12 cellular contexts compared by ENCODE assay signal in the genomic region with DNA sequence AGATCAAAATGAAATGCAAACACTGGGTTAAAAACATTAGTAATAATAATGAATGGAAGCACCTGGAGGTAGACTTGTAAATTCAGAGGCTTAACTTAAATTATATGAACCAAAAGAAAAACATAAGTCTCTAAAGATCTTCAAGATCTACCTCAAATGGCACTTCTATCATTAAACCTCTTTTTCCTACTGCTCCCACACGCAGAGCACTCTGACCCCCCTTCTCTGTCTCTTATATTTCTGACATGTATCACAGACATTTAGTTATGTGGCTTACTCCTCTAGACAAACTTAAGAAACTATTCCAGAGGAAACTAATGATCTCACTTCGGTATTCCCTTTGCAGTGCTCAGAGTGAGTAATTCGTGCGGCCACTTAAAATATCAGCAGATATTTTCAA. TPM values are rescaled to one million over a fixed set of nuclear protein-coding genes. Genes with fewer than 3 reads are reported as not detected.
DNase-seq lines count a peak whose midpoint lies in the region; ATAC-seq and TF ChIP-seq lines count a peak whose summit lies in the region.
"Had no signal": no experiment of that assay in that cellular context is flagged by ENCODE, and none has a peak within 500 bp of the region (broad histone marks: within the 10 kb centered on the region; RNA-seq: fewer than 3 reads in every experiment).

No MANE protein-coding gene starts in this region.

- no peak for ATAC-seq in CD4-positive, alpha-beta T cell (ENCODE audit: poor library complexity)
- no peak for ATAC-seq in activated CD8-positive, alpha-beta T cell treated with anti-CD3 and anti-CD28 coated beads for 36 hours
- ATAC-seq in naive B cell (ENCODE audit: low read depth in 2 of 2) (no peak), HG02938 (IDR thresholded peaks at IDR 0.05; ENCODE audit: unreplicated experiment) (no peak), HG02840 (IDR thresholded peaks at IDR 0.05; ENCODE audit: low FRiP score, unreplicated experiment) (no peak)
- ATAC-seq: left ventricle myocardium superior, pancreas had no signal

- no peaks in the 10 kb centered on the region for H3K27me3 ChIP-seq in CD4-positive, alpha-beta T cell (ENCODE audit: control insufficient read depth, insufficient read depth, low read length)
- H3K27me3 ChIP-seq in GM23248 (replicated peaks; ENCODE audit: insufficient read depth), result no peaks in the 10 kb centered on the region
- no peaks in the 10 kb centered on the region for H3K27me3 ChIP-seq in uterus
- H3K27me3 ChIP-seq: pancreas, stomach had no signal

- H3K4me1 Mint-ChIP-seq in CD4-positive, alpha-beta T cell (ENCODE audit: low read depth), result peaks cover 44% of the 10 kb centered on the region
- peaks cover 32% of the 10 kb centered on the region for H3K4me1 Mint-ChIP-seq in activated CD8-positive, alpha-beta T cell treated with anti-CD3 and anti-CD28 coated beads for 36 hours (ENCODE audit: low read depth)
- peaks cover 16 to 39% (median 28%) of the 10 kb centered on the region in 3 donors for H3K4me1 Mint-ChIP-seq in naive B cell

- H3F3A ChIP-seq in GM23248 (ENCODE audit: insufficient read depth), result peaks cover 4% of the 10 kb centered on the region; the same call in 1 of the 2 replicates

- no peaks in the 10 kb centered on the region for H4K20me1 ChIP-seq in GM23248 (ENCODE audit: insufficient read depth)

- peaks cover 14% of the 10 kb centered on the region for H3K36me3 Mint-ChIP-seq in CD4-positive, alpha-beta T cell (ENCODE audit: low read depth)
- peaks cover 2% of the 10 kb centered on the region for H3K36me3 Mint-ChIP-seq in activated CD8-positive, alpha-beta T cell treated with anti-CD3 and anti-CD28 coated beads for 36 hours (ENCODE audit: low read depth)
- H3K36me3 Mint-ChIP-seq in naive B cell, result peaks cover 0 to 9% of the 10 kb centered on the region in 2 donors

- no peaks in the 10 kb centered on the region for H3K9me3 Mint-ChIP-seq in CD4-positive, alpha-beta T cell
- H3K9me3 Mint-ChIP-seq in activated CD8-positive, alpha-beta T cell treated with anti-CD3 and anti-CD28 coated beads for 36 hours, result no peaks in the 10 kb centered on the region
- no peaks in the 10 kb centered on the region for H3K9me3 Mint-ChIP-seq in naive B cell

- POLR2A ChIA-PET in CD4-positive, alpha-beta T cell (lab: Charles Lee), result no interaction called here
- POLR2A ChIA-PET in activated CD8-positive, alpha-beta T cell treated with anti-CD3 and anti-CD28 coated beads for 36 hours (lab: Charles Lee), result no interaction called here

- H3K4me3 Mint-ChIP-seq in CD4-positive, alpha-beta T cell, result peak overlapping the region; percentile 97
- peak overlapping the region; percentile 84 for H3K4me3 Mint-ChIP-seq in activated CD8-positive, alpha-beta T cell treated with anti-CD3 and anti-CD28 coated beads for 36 hours
- peak overlapping the region; percentile 91 to 100 (median 99) for H3K4me3 Mint-ChIP-seq in naive B cell

- intact Hi-C loops in CD4-positive, alpha-beta T cell (cut with DNase I, micrococcal nuclease), result loop anchor here in 1 of 2 experiments (10.0 kb wide), 3 partner anchors 1072 to 1988 kb away; partner anchors contain the start of genes MAN1A1 and SERINC1
- intact Hi-C loops in activated CD8-positive, alpha-beta T cell treated with anti-CD3 and anti-CD28 coated beads for 36 hours (cut with micrococcal nuclease), result no loop called here
- intact Hi-C loops in uterus (cut with DNase I; ENCODE audit: low total_unique reads), result no loop called here

- WGBS in GM23248 (ENCODE audit: low coverage in 1 of 2, low lambda C conversion rate in 2 of 2, missing lambda C conversion rate in 2 of 2), 2 experiments, result 86 to 89% methylated on average over 4 of the region's 4 CpGs

- no peaks in the 10 kb centered on the region for H3K9me3 ChIP-seq in CD4-positive, alpha-beta T cell (ENCODE audit: control insufficient read depth, low read length)
- H3K9me3 ChIP-seq in GM23248 (ENCODE audit: low read depth) (no peaks in the 10 kb centered on the region), uterus (no peaks in the 10 kb centered on the region)
- H3K9me3 ChIP-seq: pancreas, stomach had no signal

- in situ Hi-C loops in GM23248 (cut with MboI), result no loop called here

- no peak for TF ChIP-seq CTCF in CD4-positive, alpha-beta T cell (IDR thresholded peaks at IDR 0.05)
- TF ChIP-seq CTCF in activated CD8-positive, alpha-beta T cell treated with anti-CD3 and anti-CD28 coated beads for 36 hours (IDR thresholded peaks at IDR 0.05), result no peak
- TF ChIP-seq CTCF in uterus (IDR thresholded peaks at IDR 0.05), result no peak

- H3K4me1 ChIP-seq in GM23248 (ENCODE audit: insufficient read depth) (peaks cover 4% of the 10 kb centered on the region; the same call in 1 of the 2 replicates), uterus (no peaks in the 10 kb centered on the region)

- H2AFZ ChIP-seq in GM23248, result peak overlapping the region; percentile 97; the same call in 1 of the 2 replicates

- H3K9ac ChIP-seq in GM23248, result no peak overlapping the region

- H3K27ac ChIP-seq in CD4-positive, alpha-beta T cell (ENCODE audit: low read depth, low read length), result no peak overlapping the region
- no peak overlapping the region for H3K27ac ChIP-seq in GM23248
- no peak overlapping the region for H3K27ac ChIP-seq in uterus

- peaks cover 20% of the 10 kb centered on the region for H3K79me2 ChIP-seq in GM23248 (ENCODE audit: insufficient read depth)

- H3K4me2 ChIP-seq in GM23248 (ENCODE audit: unreplicated experiment), result peak overlapping the region; percentile 99

- TF ChIP-seq POLR2A in uterus (IDR thresholded peaks at IDR 0.05), result no peak

- CTCF ChIA-PET in CD4-positive, alpha-beta T cell (lab: Charles Lee), result no interaction called here
- CTCF ChIA-PET in activated CD8-positive, alpha-beta T cell treated with anti-CD3 and anti-CD28 coated beads for 36 hours (lab: Charles Lee), result no interaction called here

- H3K27ac Mint-ChIP-seq in CD4-positive, alpha-beta T cell, result peak overlapping the region; percentile 98
- peak overlapping the region; percentile 42 for H3K27ac Mint-ChIP-seq in activated CD8-positive, alpha-beta T cell treated with anti-CD3 and anti-CD28 coated beads for 36 hours
- peak overlapping the region; percentile 47 to 100 (median 83) for H3K27ac Mint-ChIP-seq in naive B cell

- H3K36me3 ChIP-seq in GM23248 (ENCODE audit: low read depth), result no peaks in the 10 kb centered on the region
- no peaks in the 10 kb centered on the region for H3K36me3 ChIP-seq in uterus
- H3K36me3 ChIP-seq: pancreas, stomach had no signal

- no peaks in the 10 kb centered on the region for H3K9me2 ChIP-seq in GM23248 (ENCODE audit: insufficient read depth)

- peak overlapping the region; percentile 95; the same call in 1 of the 2 replicates for H3K4me3 ChIP-seq in GM23248
- no peak overlapping the region for H3K4me3 ChIP-seq in uterus

- no peak for DNase-seq in CD4-positive, alpha-beta T cell
- DNase-seq in GM23248, result peak; percentile 5
- DNase-seq in activated CD8-positive, alpha-beta T cell treated with anti-CD3 and anti-CD28 coated beads for 36 hours, result no peak
- no peak for DNase-seq in naive B cell
- no peak for DNase-seq in uterus
- DNase-seq: aorta, DMS153, left ventricle myocardium superior, stomach had no signal

- no peaks in the 10 kb centered on the region for H3K27me3 Mint-ChIP-seq in CD4-positive, alpha-beta T cell
- H3K27me3 Mint-ChIP-seq in activated CD8-positive, alpha-beta T cell treated with anti-CD3 and anti-CD28 coated beads for 36 hours, result no peaks in the 10 kb centered on the region
- H3K27me3 Mint-ChIP-seq in naive B cell, result no peaks in the 10 kb centered on the region

RNA-seq across cellular contexts. Expression of gene TBC1D32, which starts 1.1 kb away (rescaled TPM):
- total RNA-seq in CD4-positive, alpha-beta T cell, result 1 to 10 TPM; 9.4 to 9.8 TPM
- 9.0 and 14.2 TPM in 2 replicates for total RNA-seq in GM23248 (2014; rRNA removed; shearing (Covaris generic))
- polyA plus RNA-seq in GM23248 (2016; fragmentation: Nextera tagmentation; extraction: Ambion mirVana) (4.7 and 4.9 TPM in 2 replicates), naive B cell (ENCODE audit: low read depth in 6 of 6) (1 to 10 TPM; 1.2 to 6.0 (median 3.7) TPM)
- 10 to 100 TPM in 1 of 2 experiments, 1 to 10 TPM in 1; 8.1 to 10.4 TPM for total RNA-seq in activated CD8-positive, alpha-beta T cell treated with anti-CD3 and anti-CD28 coated beads for 36 hours
- total RNA-seq in uterus, result 10 to 100 TPM in 2 of 4 donors, 1 to 10 TPM in 2; 2.1 to 73.0 (median 10.1) TPM

Comparison
In these comparisons a context has a peak if more than half of its experiments do, and no peak if none do; other contexts are left out.
1. H3K27ac Mint-ChIP-seq: peak in every context shown above with its lines; median percentile 98 in CD4-positive, alpha-beta T cell; 83 in naive B cell; 42 in activated CD8-positive, alpha-beta T cell treated with anti-CD3 and anti-CD28 coated beads for 36 hours.